ENCODE assay signal across 20 cellular contexts in the genomic region with DNA sequence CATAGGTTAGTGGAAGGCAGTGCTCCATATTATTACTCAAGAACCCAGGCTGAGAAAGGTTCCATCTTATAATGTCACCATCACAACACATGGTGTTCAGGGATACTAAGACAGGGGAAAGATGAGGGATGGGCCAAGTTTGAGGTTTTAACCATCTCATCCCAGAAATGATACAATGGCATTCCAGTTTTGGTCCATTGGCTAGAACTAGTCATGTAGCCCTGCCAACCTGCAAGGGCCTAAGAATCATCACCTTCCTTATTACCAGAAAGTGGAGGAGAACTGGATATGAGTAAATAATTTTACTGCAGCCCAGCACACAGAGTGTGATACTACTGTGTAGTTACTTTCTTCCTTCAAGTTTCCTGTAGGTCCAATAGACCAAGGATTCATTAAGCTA.
DNase-seq lines count a peak whose midpoint lies in the region; ATAC-seq, FAIRE-seq and TF ChIP-seq lines count a peak whose summit lies in the region.
"Had no signal": no experiment of that assay in that cellular context is flagged by ENCODE, and none has a peak within 500 bp of the region (broad histone marks: within the 10 kb centered on the region; RNA-seq: fewer than 3 reads in every experiment).

No MANE protein-coding gene starts in this region.

- peaks cover 29% of the 10 kb centered on the region for H3F3A ChIP-seq in PC-9 (ENCODE audit: insufficient read depth, low read depth)

- no peak overlapping the region for H2AFZ ChIP-seq in PC-9
- H2AFZ ChIP-seq: GM23248 had no signal

- peak overlapping the region; percentile 40 for H3K27ac ChIP-seq in AG04450 (ENCODE audit: low read depth, low read length)
- H3K27ac ChIP-seq in PC-9 = peak overlapping the region; percentile 89
- peak overlapping the region; percentile 24 for H3K27ac ChIP-seq in subcutaneous abdominal adipose tissue (ENCODE audit: low read depth, low read length)
- no peak overlapping the region for H3K27ac ChIP-seq in pancreas
- H3K27ac ChIP-seq: BLaER1 treated with 17β-estradiol and CSF1 and Interleukin-3, amounts not matched to agents 10 nM and 100 nM had no signal

- intact Hi-C loops in PC-9 (cut with micrococcal nuclease; ENCODE audit: unreplicated experiment) (loop anchor here (5.0 kb wide), 1 partner anchor 45 kb away; no protein-coding TSS in a partner anchor), pancreas (cut with DNase I) (no loop called here)

- TF ChIP-seq CTCF in AG04450 (IDR thresholded peaks at IDR 0.05; ENCODE audit: low read depth, low read length) (no peak), PC-9 (conservative IDR thresholded peaks at IDR 0.05) (no peak), pancreas (IDR thresholded peaks at IDR 0.05) (no peak)

- ATAC-seq in HG02642 (IDR thresholded peaks at IDR 0.05; ENCODE audit: poor library complexity, unreplicated experiment) (no peak), pancreas (no peak)
- ATAC-seq: HepG2 had no signal

- POLR2A ChIA-PET in AG04450 (lab: Yijun Ruan, JAX) (interaction anchor here (1.0 kb wide), 1 partner anchor 8 kb away, joined by 3 read pairs; no protein-coding TSS in a partner anchor), PC-9 (lab: Charles Lee; ENCODE audit: unreplicated experiment) (interaction anchor here (0.6 kb wide), 1 partner anchor 79 kb away, joined by 3 read pairs; no protein-coding TSS in a partner anchor)

- no TSS peak for BruUV-seq in PC-9 (replicated peaks; lab: Mats Ljungman, UMichigan)

- FAIRE-seq in pancreas (lab: Jason Lieb, UNC) = no peak
- FAIRE-seq: A204.1, G401.6, GM12891, HepG2 had no signal

- H3K27me3 ChIP-seq in AG04450 (ENCODE audit: control insufficient read depth, insufficient read depth, low read length) (no peaks in the 10 kb centered on the region), PC-9 (ENCODE audit: insufficient read depth, low read depth) (no peaks in the 10 kb centered on the region), subcutaneous abdominal adipose tissue (ENCODE audit: control insufficient read depth in 5 of 5, insufficient read depth in 4 of 5, low read length in 5 of 5) (no peaks in the 10 kb centered on the region), pancreas (no peaks in the 10 kb centered on the region)
- H3K27me3 ChIP-seq: BLaER1 treated with 17β-estradiol and CSF1 and Interleukin-3, amounts not matched to agents 10 nM and 100 nM had no signal

- H3K79me2 ChIP-seq in PC-9 (ENCODE audit: low read depth) = no peaks in the 10 kb centered on the region

- H3K36me3 ChIP-seq in PC-9 (ENCODE audit: low read depth) (no peaks in the 10 kb centered on the region), subcutaneous abdominal adipose tissue (ENCODE audit: control insufficient read depth in 5 of 5, insufficient read depth in 5 of 5, low read length in 5 of 5) (no peaks in the 10 kb centered on the region), pancreas (no peaks in the 10 kb centered on the region)
- H3K36me3 ChIP-seq: BLaER1 treated with 17β-estradiol and CSF1 and Interleukin-3, amounts not matched to agents 10 nM and 100 nM; HAP-1 had no signal

- H3K4me3 ChIP-seq in AG04450 (ENCODE audit: low read depth, low read length) = no peak overlapping the region
- no peak overlapping the region for H3K4me3 ChIP-seq in PC-9
- H3K4me3 ChIP-seq in subcutaneous abdominal adipose tissue (ENCODE audit: low read depth in 1 of 5, low read length in 5 of 5) = no peak overlapping the region
- H3K4me3 ChIP-seq in pancreas = no peak overlapping the region
- H3K4me3 ChIP-seq: BLaER1 treated with 17β-estradiol and CSF1 and Interleukin-3, amounts not matched to agents 10 nM and 100 nM; GM23248; HAP-1 had no signal

- DNase-seq in AG04450 (ENCODE audit: low read depth, low spot score) = no peak
- DNase-seq in PC-9 = no peak
- peak; percentile 77 for DNase-seq in kidney tubule cell (ENCODE audit: low spot score)
- no peak for DNase-seq in pancreas
- DNase-seq in NCI-H2081 (lab: John Stamatoyannopoulos, UW) = no peak
- DNase-seq: CD4-positive, CD25-positive, alpha-beta regulatory T cell; CD8-positive, alpha-beta memory T cell; COR-L47; DMS 273 treated with DMSO at 0.1 percent for 48 hours; DMS53; KG1 had no signal

- CTCF ChIA-PET in AG04450 (lab: Charles Lee) (no interaction called here), PC-9 (lab: Charles Lee) (no interaction called here)

- no peaks in the 10 kb centered on the region for H3K9me2 ChIP-seq in PC-9 (ENCODE audit: insufficient read depth)

- H3K9me3 ChIP-seq in AG04450 (ENCODE audit: control insufficient read depth, insufficient read depth, low read length) (peaks cover 10% of the 10 kb centered on the region), PC-9 (ENCODE audit: insufficient read depth, low read depth) (peaks cover 5% of the 10 kb centered on the region), subcutaneous abdominal adipose tissue (ENCODE audit: control insufficient read depth in 5 of 5, low read length in 5 of 5) (peaks cover 0 to 5% (median 2%) of the 10 kb centered on the region in 5 donors), pancreas (no peaks in the 10 kb centered on the region)
- H3K9me3 ChIP-seq: BLaER1 treated with 17β-estradiol and CSF1 and Interleukin-3, amounts not matched to agents 10 nM and 100 nM; HAP-1 had no signal

- no peak overlapping the region for H3K9ac ChIP-seq in subcutaneous abdominal adipose tissue (ENCODE audit: low read length in 5 of 5)
- H3K9ac ChIP-seq: BLaER1 treated with 17β-estradiol and CSF1 and Interleukin-3, amounts not matched to agents 10 nM and 100 nM; GM23248 had no signal

- H3K4me2 ChIP-seq in PC-9 = no peak overlapping the region

- peaks cover 33% of the 10 kb centered on the region for H3K4me1 ChIP-seq in PC-9 (replicated peaks; ENCODE audit: insufficient read depth)
- peaks cover 0 to 22% (median 7%) of the 10 kb centered on the region in 5 donors for H3K4me1 ChIP-seq in subcutaneous abdominal adipose tissue (ENCODE audit: control insufficient read depth in 5 of 5, insufficient read depth in 5 of 5, low read length in 5 of 5)
- H3K4me1 ChIP-seq in pancreas = no peaks in the 10 kb centered on the region

- H4K20me1 ChIP-seq in PC-9 (ENCODE audit: insufficient read depth) = no peaks in the 10 kb centered on the region
- H4K20me1 ChIP-seq: BLaER1 treated with 17β-estradiol and CSF1 and Interleukin-3, amounts not matched to agents 10 nM and 100 nM had no signal

Comparison
In these comparisons a context has a peak if more than half of its experiments do, and no peak if none do; other contexts are left out.
1. H3K27ac ChIP-seq: peak in AG04450 (single experiment), PC-9 (single experiment) and subcutaneous abdominal adipose tissue (single experiment); none in pancreas (0 of 4).